Comparison of ENCODE assay signal across 21 cellular contexts in genomic region chr5:124685404-124685930, GRCh38.
DNase-seq lines count a peak whose midpoint lies in the region; ATAC-seq and TF ChIP-seq lines count a peak whose summit lies in the region.
"Had no signal": no experiment of that assay in that cellular context is flagged by ENCODE, and none has a peak within 500 bp of the region (broad histone marks: within the 10 kb centered on the region; RNA-seq: fewer than 3 reads in every experiment).

No MANE protein-coding gene starts in this region.

- no peaks in the 10 kb centered on the region for H3K36me3 Mint-ChIP-seq in chondrocyte (ENCODE audit: low read depth)

- DNase-seq in chondrocyte (ENCODE audit: low spot score) (no peak), sigmoid colon (no peak), SK-N-DZ (ENCODE audit: low spot score) (no peak)
- DNase-seq in activated effector memory CD4-positive, alpha-beta T cell treated with Interleukin-2 at 50 U/mL for 16 hours = no peak
- DNase-seq: BE2C; CD4-positive, alpha-beta T cell; COR-L47; DMS79 treated with DMSO at 0.1 percent for 48 hours; H7; HFFc6; NCI-H1092 treated with DMSO at 0.1 percent for 48 hours; NCI-H1436 treated with DMSO at 0.1 percent for 48 hours; NCI-H1930; NCI-H226; NCI-H510A treated with DMSO at 0.1 percent for 48 hours; NCI-H774 had no signal

- no peak for TF ChIP-seq CTCF in chondrocyte (IDR thresholded peaks at IDR 0.05)
- no peak for TF ChIP-seq CTCF in sigmoid colon (IDR thresholded peaks at IDR 0.05)

- no peak for TF ChIP-seq EP300 in sigmoid colon (IDR thresholded peaks at IDR 0.05)

- H3K4me3 ChIP-seq in sigmoid colon = no peak overlapping the region
- H3K4me3 ChIP-seq: SJSA1 had no signal

- no peaks in the 10 kb centered on the region for H3K9me3 Mint-ChIP-seq in chondrocyte (ENCODE audit: low read depth)
- H3K9me3 Mint-ChIP-seq: CD4-positive, alpha-beta T cell; HFFc6 had no signal

- peak overlapping the region; percentile 18 for H3K27ac Mint-ChIP-seq in chondrocyte (ENCODE audit: unreplicated experiment)
- H3K27ac Mint-ChIP-seq: CD4-positive, alpha-beta T cell; HFFc6 had no signal

- peaks cover 0 to 70% (median 47%) of the 10 kb centered on the region in 4 donors for H3K4me1 ChIP-seq in sigmoid colon

- TF ChIP-seq POLR2A in sigmoid colon (IDR thresholded peaks at IDR 0.05) = no peak

- no peaks in the 10 kb centered on the region for H3K27me3 Mint-ChIP-seq in chondrocyte (ENCODE audit: low read depth)
- H3K27me3 Mint-ChIP-seq: CD4-positive, alpha-beta T cell had no signal

- H3K4me3 Mint-ChIP-seq in chondrocyte (ENCODE audit: unreplicated experiment) = no peak overlapping the region
- H3K4me3 Mint-ChIP-seq: CD4-positive, alpha-beta T cell; HFFc6 had no signal

- peak overlapping the region; percentile 55 to 66 (median 62) for H3K27ac ChIP-seq in sigmoid colon
- H3K27ac ChIP-seq: KMS-11, SJSA1 had no signal

- ATAC-seq in GM18511 (IDR thresholded peaks at IDR 0.05; ENCODE audit: unreplicated experiment) (peak; percentile 44), HG02610 (IDR thresholded peaks at IDR 0.05; ENCODE audit: unreplicated experiment) (peak; percentile 59), HG03439 (IDR thresholded peaks at IDR 0.05; ENCODE audit: unreplicated experiment) (no peak)

- peaks cover 61% of the 10 kb centered on the region for H3K4me1 Mint-ChIP-seq in chondrocyte (ENCODE audit: low read depth)

- no peaks in the 10 kb centered on the region for H3K27me3 ChIP-seq in sigmoid colon
- H3K27me3 ChIP-seq: BE2C, SJSA1 had no signal

- intact Hi-C loops in sigmoid colon (cut with DNase I) = no loop called here

- H3K9me3 ChIP-seq in sigmoid colon = no peaks in the 10 kb centered on the region
- H3K9me3 ChIP-seq: BE2C, SJSA1 had no signal

- 78 to 94% methylated on average over 3 of the region's 3 CpGs for WGBS in sigmoid colon, 2 donors

- no peaks in the 10 kb centered on the region for H3K36me3 ChIP-seq in sigmoid colon
- H3K36me3 ChIP-seq: BE2C, SJSA1 had no signal
